Comparison of ENCODE assay signal across 9 cellular contexts in genomic region chr2:42917374-42918017, GRCh38.
A peak's percentile ranks its signal among the peaks of the same experiment; 100 is the strongest.
DNase-seq lines count a peak whose midpoint lies in the region; ATAC-seq, FAIRE-seq and TF ChIP-seq lines count a peak whose summit lies in the region.
"Had no signal": no experiment of that assay in that cellular context is flagged by ENCODE, and none has a peak within 500 bp of the region (broad histone marks: within the 10 kb centered on the region; RNA-seq: fewer than 3 reads in every experiment).

No MANE protein-coding gene starts in this region.

- no peak for TF ChIP-seq POLR2A in breast epithelium (IDR thresholded peaks at IDR 0.05)

- H3K9ac ChIP-seq in liver (ENCODE audit: low read depth in 1 of 2, low read length in 2 of 2) = no peak overlapping the region
- no peak overlapping the region for H3K9ac ChIP-seq in PC-3 (ENCODE audit: low read length)

- TF ChIP-seq CTCF in breast epithelium (IDR thresholded peaks at IDR 0.05) = no peak
- no peak for TF ChIP-seq CTCF in liver (IDR thresholded peaks at IDR 0.05; ENCODE audit: low read depth, low read length, missing input control)
- no peak for TF ChIP-seq CTCF in PC-3 (conservative IDR thresholded peaks at IDR 0.05; ENCODE audit: low read depth, low read length)

- POLR2A ChIA-PET in PC-3 (lab: Charles Lee; ENCODE audit: unreplicated experiment) = no interaction called here

- BruUV-seq in PC-3 (replicated peaks; lab: Mats Ljungman, UMichigan) = no TSS peak

- no peaks in the 10 kb centered on the region for H4K20me1 ChIP-seq in PC-3 (ENCODE audit: low read length)

- H3K27me3 ChIP-seq in breast epithelium (no peaks in the 10 kb centered on the region), liver (ENCODE audit: control insufficient read depth in 4 of 4, insufficient read depth in 4 of 4, low read length in 3 of 4) (no peaks in the 10 kb centered on the region), PC-3 (ENCODE audit: low read length) (no peaks in the 10 kb centered on the region)

- H3F3A ChIP-seq in PC-3 (ENCODE audit: low read length, unreplicated experiment) = no peaks in the 10 kb centered on the region

- H3K27ac ChIP-seq in breast epithelium (peak overlapping the region; percentile 67 to 77), liver (ENCODE audit: low read depth in 1 of 2, low read length in 2 of 2) (peak overlapping the region; percentile 4 to 57), PC-3 (ENCODE audit: low read length) (no peak overlapping the region)

- WGBS in liver = 75% methylated on average over 11 of the region's 11 CpGs

- no peak overlapping the region for H3K4me2 ChIP-seq in PC-3 (ENCODE audit: low read length)

- H2AFZ ChIP-seq in PC-3 (ENCODE audit: low read length) = no peak overlapping the region

- H3K79me2 ChIP-seq in PC-3 (ENCODE audit: low read length) = no peaks in the 10 kb centered on the region

- H3K9me3 ChIP-seq in breast epithelium (no peaks in the 10 kb centered on the region), liver (ENCODE audit: control insufficient read depth in 4 of 4, low read length in 3 of 4) (no peaks in the 10 kb centered on the region), PC-3 (ENCODE audit: low read length) (no peaks in the 10 kb centered on the region)

- CTCF ChIA-PET in PC-3 (lab: Charles Lee) = no interaction called here

- H3K36me3 ChIP-seq in breast epithelium = no peaks in the 10 kb centered on the region
- H3K36me3 ChIP-seq in liver (ENCODE audit: control insufficient read depth in 4 of 4, insufficient read depth in 3 of 4, low read depth in 1 of 4, low read length in 3 of 4) = no peaks in the 10 kb centered on the region
- H3K36me3 ChIP-seq in PC-3 (ENCODE audit: low read depth, low read length) = no peaks in the 10 kb centered on the region

- DNase-seq in stimulated activated CD4-positive, alpha-beta T cell treated with anti-CD3 and anti-CD28 coated beads, Interleukin-15, amount 100 ng/mL, for 24 hours = peak; percentile 37
- no peak for DNase-seq in stimulated activated CD4-positive, alpha-beta T cell treated with anti-CD3 and anti-CD28 coated beads, Interleukin-4, amount 100 ng/mL, for 1 hour
- peak in 1 of 2 donors; percentile 64 for DNase-seq in breast epithelium (ENCODE audit: low spot score in 2 of 2)
- DNase-seq in urothelium cell line (ENCODE audit: low spot score) = peak; percentile 74
- no peak for DNase-seq in PC-3
- DNase-seq in activated CD4-positive, alpha-beta T cell treated with anti-CD3 and anti-CD28 coated beads for 1 hour = no peak
- DNase-seq: NCI-H1436 had no signal

- H3K4me1 ChIP-seq in breast epithelium (peaks cover 2 to 4% of the 10 kb centered on the region in 2 donors), liver (ENCODE audit: control insufficient read depth in 4 of 4, insufficient read depth in 4 of 4, low read length in 3 of 4) (peaks cover 0 to 9% (median 1%) of the 10 kb centered on the region in 4 donors), PC-3 (ENCODE audit: insufficient read depth, low read length) (no peaks in the 10 kb centered on the region)

- FAIRE-seq in urothelium cell line (lab: Jason Lieb, UNC) = peak; percentile 70

- H3K4me3 ChIP-seq in breast epithelium (peak overlapping the region in 2 of 3 donors; percentile 12 to 38), liver (ENCODE audit: low read depth in 1 of 3, low read length in 3 of 3) (no peak overlapping the region), PC-3 (ENCODE audit: low read length) (no peak overlapping the region)

- TF ChIP-seq RAD21 in liver (IDR thresholded peaks at IDR 0.05) = no peak

- intact Hi-C loops in breast epithelium (cut with DNase I; ENCODE audit: low total_unique reads) = no loop called here
- intact Hi-C loops in PC-3 (cut with micrococcal nuclease) = no loop called here

- ATAC-seq in GM21737 (IDR thresholded peaks at IDR 0.05; ENCODE audit: unreplicated experiment) (no peak), PC-3 (no peak)

- H3K9me2 ChIP-seq in PC-3 (replicated peaks; ENCODE audit: low read length) = no peaks in the 10 kb centered on the region

TF ChIP-seq in liver, 16 proteins besides CTCF, POLR2A, EP300 and RAD21:
- no peak for TF ChIP-seq ZBTB33 (IDR thresholded peaks at IDR 0.05)
- no peak for TF ChIP-seq HNF4A (conservative IDR thresholded peaks at IDR 0.05)
- TF ChIP-seq GABPA (IDR thresholded peaks at IDR 0.05 in 1 of 2, conservative IDR thresholded peaks at IDR 0.05 in 1 of 2) = no peak
- TF ChIP-seq MAX (IDR thresholded peaks at IDR 0.05) = no peak
- TF ChIP-seq NR2F2 (IDR thresholded peaks at IDR 0.05) = peak; percentile 14
- no peak for TF ChIP-seq FOXA2 (IDR thresholded peaks at IDR 0.05)

Comparison
In these comparisons a context has a peak if more than half of its experiments do, and no peak if none do; other contexts are left out.
1. DNase-seq: peak in stimulated activated CD4-positive, alpha-beta T cell treated with anti-CD3 and anti-CD28 coated beads, Interleukin-15, amount 100 ng/mL, for 24 hours (single experiment) and urothelium cell line (single experiment); none in stimulated activated CD4-positive, alpha-beta T cell treated with anti-CD3 and anti-CD28 coated beads, Interleukin-4, amount 100 ng/mL, for 1 hour (single experiment), PC-3 (single experiment) and activated CD4-positive, alpha-beta T cell treated with anti-CD3 and anti-CD28 coated beads for 1 hour (single experiment).
2. H3K4me3 ChIP-seq: peak in breast epithelium (2 of 3); none in liver (0 of 3) and PC-3 (single experiment).